ENCODE assay signal across 13 cellular contexts in the genomic region with DNA sequence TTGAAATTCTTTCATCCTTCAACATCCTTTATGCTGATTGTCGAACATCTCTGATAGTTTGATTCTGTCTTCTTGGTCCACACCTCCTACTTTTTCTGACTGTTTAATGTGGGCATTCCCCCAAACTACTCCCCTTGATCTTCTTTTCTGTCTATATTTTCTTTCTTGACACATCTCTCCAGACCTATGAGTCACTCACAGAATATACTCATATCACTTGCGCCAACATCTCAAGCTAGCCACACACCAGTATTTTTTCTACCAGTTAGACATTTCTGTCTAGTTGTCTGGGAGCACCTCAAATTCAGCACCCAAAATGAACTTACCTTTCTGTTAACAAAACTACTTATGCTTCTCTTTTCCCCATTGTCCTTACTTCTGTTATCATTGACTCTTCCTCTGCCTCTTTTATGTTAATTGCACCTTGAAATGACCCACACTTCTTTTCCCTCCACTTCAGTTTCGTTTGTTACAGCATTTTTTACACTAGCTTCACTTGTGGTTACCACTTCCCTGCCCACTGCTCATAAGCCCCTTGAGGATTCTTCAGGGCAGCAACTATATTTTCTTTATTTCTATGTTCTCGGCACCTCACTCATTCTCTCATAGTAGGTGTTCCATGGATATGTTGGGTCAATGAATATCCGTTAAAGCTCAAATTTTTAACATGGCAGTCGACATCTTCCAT. TPM values are rescaled to one million over a fixed set of nuclear protein-coding genes. Genes with fewer than 3 reads are reported as not detected.
A peak's percentile ranks its signal among the peaks of the same experiment; 100 is the strongest.
DNase-seq lines count a peak whose midpoint lies in the region; ATAC-seq, FAIRE-seq and TF ChIP-seq lines count a peak whose summit lies in the region.
"Had no signal": no experiment of that assay in that cellular context is flagged by ENCODE, and none has a peak within 500 bp of the region (broad histone marks: within the 10 kb centered on the region; RNA-seq: fewer than 3 reads in every experiment).

No MANE protein-coding gene starts in this region.

- H3K27me3 Mint-ChIP-seq in activated naive CD8-positive, alpha-beta T cell treated with anti-CD3 and anti-CD28 coated beads for 36 hours = peaks cover 24% of the 10 kb centered on the region
- H3K27me3 Mint-ChIP-seq in immature natural killer cell (ENCODE audit: low read depth in 3 of 3) = peaks cover 0 to 2% (median 0%) of the 10 kb centered on the region in 3 donors

- no peaks in the 10 kb centered on the region for H3K27me3 ChIP-seq in DND-41 (ENCODE audit: insufficient read depth, low read length, poor library complexity)
- H3K27me3 ChIP-seq in effector memory CD4-positive, alpha-beta T cell (replicated peaks; ENCODE audit: control insufficient read depth, insufficient read depth, low read length, poor library complexity, severe bottlenecking) = no peaks in the 10 kb centered on the region

- no peaks in the 10 kb centered on the region for H3K36me3 Mint-ChIP-seq in activated naive CD8-positive, alpha-beta T cell treated with anti-CD3 and anti-CD28 coated beads for 36 hours
- H3K36me3 Mint-ChIP-seq in immature natural killer cell = no peaks in the 10 kb centered on the region

- H3K4me2 ChIP-seq in DND-41 (ENCODE audit: insufficient read depth, low read length) = 0 out of 2 replicates have a peak overlapping the region, but pooled peaks have one; percentile 17

- H3K36me3 ChIP-seq in DND-41 (ENCODE audit: insufficient read depth, low read length) = peaks cover 20% of the 10 kb centered on the region; the same call in 1 of the 2 replicates
- no peaks in the 10 kb centered on the region for H3K36me3 ChIP-seq in effector memory CD4-positive, alpha-beta T cell (ENCODE audit: control insufficient read depth, insufficient read depth, low read length)

- no peak overlapping the region for H3K27ac Mint-ChIP-seq in activated naive CD8-positive, alpha-beta T cell treated with anti-CD3 and anti-CD28 coated beads for 36 hours
- H3K27ac Mint-ChIP-seq in immature natural killer cell = no peak overlapping the region

- peak overlapping the region; percentile 15; the same call in 1 of the 2 replicates for H2AFZ ChIP-seq in DND-41 (ENCODE audit: low read depth, low read length)

- H4K20me1 ChIP-seq in DND-41 (ENCODE audit: insufficient read depth, low read length) = no peaks in the 10 kb centered on the region

- no peaks in the 10 kb centered on the region for H3K9me3 Mint-ChIP-seq in activated naive CD8-positive, alpha-beta T cell treated with anti-CD3 and anti-CD28 coated beads for 36 hours
- no peaks in the 10 kb centered on the region for H3K9me3 Mint-ChIP-seq in immature natural killer cell

- H3K79me2 ChIP-seq in DND-41 (ENCODE audit: insufficient read depth, low read length) = peaks cover 78% of the 10 kb centered on the region

- H3K27ac ChIP-seq in DND-41 (ENCODE audit: low read length) = peak overlapping the region; percentile 56
- no peak overlapping the region for H3K27ac ChIP-seq in effector memory CD4-positive, alpha-beta T cell (ENCODE audit: insufficient read depth, low read length, poor library complexity, severe bottlenecking)

- H3K4me3 Mint-ChIP-seq in activated naive CD8-positive, alpha-beta T cell treated with anti-CD3 and anti-CD28 coated beads for 36 hours = no peak overlapping the region
- no peak overlapping the region for H3K4me3 Mint-ChIP-seq in immature natural killer cell

- peak overlapping the region; percentile 7; the same call in 1 of the 2 replicates for H3K9ac ChIP-seq in DND-41 (ENCODE audit: low read depth, low read length)

- H3K9me3 ChIP-seq in DND-41 (ENCODE audit: insufficient read depth, low read length, severe bottlenecking) = no peaks in the 10 kb centered on the region
- no peaks in the 10 kb centered on the region for H3K9me3 ChIP-seq in effector memory CD4-positive, alpha-beta T cell (ENCODE audit: control insufficient read depth, low read length)

- peaks cover 2% of the 10 kb centered on the region for H3K4me1 Mint-ChIP-seq in activated naive CD8-positive, alpha-beta T cell treated with anti-CD3 and anti-CD28 coated beads for 36 hours
- no peaks in the 10 kb centered on the region for H3K4me1 Mint-ChIP-seq in immature natural killer cell

- ATAC-seq in DND-41 (ENCODE audit: insufficient read depth, low read depth) (peak; percentile 57), GM19463 (IDR thresholded peaks at IDR 0.05; ENCODE audit: unreplicated experiment) (peak; percentile 63), HG03280 (IDR thresholded peaks at IDR 0.05; ENCODE audit: unreplicated experiment) (peak; percentile 52)
- ATAC-seq: HCT116 had no signal

- no peak for TF ChIP-seq CTCF in DND-41 (IDR thresholded peaks at IDR 0.05; ENCODE audit: borderline replicate concordance, extremely low read depth, low read length, poor library complexity, severe bottlenecking)

- DNase-seq in DND-41 = no peak
- peak; percentile 8 for DNase-seq in activated naive CD8-positive, alpha-beta T cell treated with anti-CD3 and anti-CD28 coated beads for 36 hours
- no peak for DNase-seq in effector memory CD4-positive, alpha-beta T cell
- DNase-seq in GM19239 (ENCODE audit: insufficient read length, low spot score) = no peak
- DNase-seq in immature natural killer cell = no peak
- no peak for DNase-seq in globus pallidus (ENCODE audit: low spot score)
- DNase-seq: activated effector memory CD4-positive, alpha-beta T cell treated with anti-CD3 and anti-CD28 coated beads, Interleukin-2, amount 50 U/mL, for 16 hours had no signal

- no peak overlapping the region for H3K4me3 ChIP-seq in DND-41 (ENCODE audit: low read depth in 1 of 2, low read length in 2 of 2)
- no peak overlapping the region for H3K4me3 ChIP-seq in effector memory CD4-positive, alpha-beta T cell (ENCODE audit: insufficient read depth, low read depth, low read length, poor library complexity, severe bottlenecking)

- peaks cover 56% of the 10 kb centered on the region for H3K4me1 ChIP-seq in DND-41 (ENCODE audit: insufficient read depth, low read length)
- no peaks in the 10 kb centered on the region for H3K4me1 ChIP-seq in effector memory CD4-positive, alpha-beta T cell (ENCODE audit: control insufficient read depth, insufficient read depth, low read length, poor library complexity, severe bottlenecking)

- no peak for FAIRE-seq in GM19239 (lab: Jason Lieb, UNC)
- FAIRE-seq: TTC549 had no signal

RNA-seq across cellular contexts. Expression of a gene that starts 33.5 kb away (rescaled TPM):
- not detected for total RNA-seq in activated naive CD8-positive, alpha-beta T cell treated with anti-CD3 and anti-CD28 coated beads for 36 hours
- not detected for polyA plus RNA-seq in immature natural killer cell
- polyA plus RNA-seq: BJ, neural cell had no signal

RNA-seq across cellular contexts. Expression of a gene that starts 47.3 kb away (rescaled TPM):
- 10 to 100 TPM; 21.5 to 22.6 TPM for total RNA-seq in activated naive CD8-positive, alpha-beta T cell treated with anti-CD3 and anti-CD28 coated beads for 36 hours
- 1 to 10 TPM; 1.6 to 5.0 (median 2.0) TPM for polyA plus RNA-seq in immature natural killer cell
